13 cellular contexts compared by ENCODE assay signal in the genomic region with DNA sequence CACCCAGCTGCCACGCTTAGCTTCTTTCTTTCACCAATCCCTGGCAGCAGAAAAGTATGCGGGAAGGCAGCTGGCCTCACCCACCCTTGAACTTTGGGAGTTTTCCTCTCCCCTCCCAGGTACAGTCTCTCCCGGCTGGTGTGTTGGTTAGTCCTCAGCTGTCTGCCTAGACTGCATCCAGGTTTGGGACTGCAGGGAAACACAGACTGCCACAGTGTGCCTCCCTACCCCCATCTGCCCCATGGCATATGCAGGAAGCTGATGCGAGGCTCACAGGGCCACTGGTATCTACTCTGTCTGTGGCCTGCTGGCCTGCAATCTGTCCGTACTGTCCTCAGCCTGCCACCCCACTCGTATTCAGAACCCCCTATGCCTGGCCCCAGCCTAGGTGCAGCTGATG. TPM values are rescaled to one million over a fixed set of nuclear protein-coding genes. Genes with fewer than 3 reads are reported as not detected.
DNase-seq lines count a peak whose midpoint lies in the region; ATAC-seq and TF ChIP-seq lines count a peak whose summit lies in the region.
"Had no signal": no experiment of that assay in that cellular context is flagged by ENCODE, and none has a peak within 500 bp of the region (broad histone marks: within the 10 kb centered on the region; RNA-seq: fewer than 3 reads in every experiment).

No MANE protein-coding gene starts in this region.

- H3K27ac ChIP-seq in SK-N-SH (ENCODE audit: low read depth in 2 of 2, low read length in 1 of 2) (peak overlapping the region in 1 of 2 experiments; percentile 29; a peak in 1 of 4 replicates), muscle layer of duodenum (ENCODE audit: low read length) (peak overlapping the region; percentile 76), tibial nerve (peak overlapping the region; percentile 95 to 99 (median 97))

- H3K4me2 ChIP-seq in SK-N-SH, result 0 out of 2 replicates have a peak overlapping the region, but pooled peaks have one; percentile 1

- CTCF ChIA-PET in SK-N-SH (lab: Yijun Ruan, JAX), result interaction anchor here (0.6 to 14.3 kb wide), 11 partner anchors 8 to 214 kb away, joined by 3 to 299 read pairs (median 7); no protein-coding TSS in a partner anchor
- CTCF ChIA-PET in activated CD8-positive, alpha-beta memory T cell treated with anti-CD3 and anti-CD28 coated beads, Interleukin-2, amount 10 ng/mL, durations not matched to agents 7 days and 5 days (lab: Charles Lee), result interaction anchor here (1.2 to 14.4 kb wide), 3 partner anchors 8 to 71 kb away, joined by 3 to 225 read pairs (median 6); no protein-coding TSS in a partner anchor

- no peak overlapping the region for H2AFZ ChIP-seq in SK-N-SH (ENCODE audit: low read depth)

- TF ChIP-seq CTCF in SK-N-SH (IDR thresholded peaks at IDR 0.05) (no peak), endothelial cell (IDR thresholded peaks at IDR 0.05; ENCODE audit: unreplicated experiment) (no peak), tibial nerve (IDR thresholded peaks at IDR 0.05) (no peak)

- DNase-seq in SK-N-SH (no peak), endothelial cell (ENCODE audit: low spot score) (no peak), tibial nerve (ENCODE audit: low spot score in 2 of 2) (no peak), NCI-H446 (lab: John Stamatoyannopoulos, UW) (no peak)
- DNase-seq in activated CD8-positive, alpha-beta memory T cell treated with anti-CD3 and anti-CD28 coated beads, Interleukin-2, amount 10 ng/mL, durations not matched to agents 7 days and 5 days, result no peak
- no peak for DNase-seq in stimulated activated CD8-positive, alpha-beta memory T cell treated with anti-CD3 and anti-CD28 coated beads, Interleukin-4, amount 100 ng/mL, for 48 hours
- DNase-seq: activated T-cell treated with anti-CD3 and anti-CD28 coated beads for 4 hours; cortex of kidney; NCI-H510A treated with DMSO at 0.1 percent for 48 hours; stimulated activated naive CD4-positive, alpha-beta T cell; T-helper 2 cell had no signal

- peak overlapping the region; percentile 31 for H3K4me3 Mint-ChIP-seq in endothelial cell (ENCODE audit: unreplicated experiment)
- no peak overlapping the region for H3K4me3 Mint-ChIP-seq in activated CD8-positive, alpha-beta memory T cell treated with anti-CD3 and anti-CD28 coated beads, Interleukin-2, amount 10 ng/mL, durations not matched to agents 7 days and 5 days

- 91% methylated on average over 6 of the region's 6 CpGs for WGBS in SK-N-SH (ENCODE audit: low lambda C conversion rate)
- 26 to 37% methylated on average over 6 of the region's 6 CpGs for WGBS in tibial nerve, 2 donors

- no peaks in the 10 kb centered on the region for H3K9me2 ChIP-seq in SK-N-SH

- TF ChIP-seq EP300 in SK-N-SH (IDR thresholded peaks at IDR 0.05; ENCODE audit: borderline replicate concordance in 1 of 2, low read depth in 1 of 2, low read length in 1 of 2), result no peak
- TF ChIP-seq EP300 in tibial nerve (IDR thresholded peaks at IDR 0.05), result no peak

- peaks cover 23% of the 10 kb centered on the region for H3K27me3 Mint-ChIP-seq in endothelial cell (ENCODE audit: unreplicated experiment)
- H3K27me3 Mint-ChIP-seq in activated CD8-positive, alpha-beta memory T cell treated with anti-CD3 and anti-CD28 coated beads, Interleukin-2, amount 10 ng/mL, durations not matched to agents 7 days and 5 days, result peaks cover 65% of the 10 kb centered on the region

- no peaks in the 10 kb centered on the region for H4K20me1 ChIP-seq in SK-N-SH (ENCODE audit: insufficient read depth)

- no peaks in the 10 kb centered on the region for H3K9me3 Mint-ChIP-seq in endothelial cell (ENCODE audit: unreplicated experiment)
- no peaks in the 10 kb centered on the region for H3K9me3 Mint-ChIP-seq in activated CD8-positive, alpha-beta memory T cell treated with anti-CD3 and anti-CD28 coated beads, Interleukin-2, amount 10 ng/mL, durations not matched to agents 7 days and 5 days (ENCODE audit: low read depth)

- H3K9me3 ChIP-seq in SK-N-SH (no peaks in the 10 kb centered on the region), muscle layer of duodenum (ENCODE audit: control insufficient read depth in 1 of 2, low read length in 2 of 2) (no peaks in the 10 kb centered on the region), tibial nerve (no peaks in the 10 kb centered on the region)

- H3K36me3 Mint-ChIP-seq in endothelial cell (ENCODE audit: low read depth, unreplicated experiment), result no peaks in the 10 kb centered on the region
- H3K36me3 Mint-ChIP-seq in activated CD8-positive, alpha-beta memory T cell treated with anti-CD3 and anti-CD28 coated beads, Interleukin-2, amount 10 ng/mL, durations not matched to agents 7 days and 5 days, result no peaks in the 10 kb centered on the region

- TF ChIP-seq RAD21 in SK-N-SH (IDR thresholded peaks at IDR 0.05; ENCODE audit: low read length), result no peak

- TF ChIP-seq POLR2A in tibial nerve (IDR thresholded peaks at IDR 0.05), result no peak

- H3K79me2 ChIP-seq in SK-N-SH (ENCODE audit: insufficient read depth), result peaks cover 10% of the 10 kb centered on the region; the same call in 1 of the 2 replicates

- no peaks in the 10 kb centered on the region for H3K27me3 ChIP-seq in SK-N-SH (ENCODE audit: insufficient read depth)
- H3K27me3 ChIP-seq in muscle layer of duodenum (ENCODE audit: low read depth, low read length), result no peaks in the 10 kb centered on the region
- H3K27me3 ChIP-seq in tibial nerve, result no peaks in the 10 kb centered on the region

- no peak overlapping the region for H3K9ac ChIP-seq in SK-N-SH

- peak overlapping the region in 1 of 2 experiments; percentile 79; a peak in 1 of 4 replicates for H3K4me3 ChIP-seq in SK-N-SH (ENCODE audit: low read depth in 2 of 2, low read length in 1 of 2)
- H3K4me3 ChIP-seq in muscle layer of duodenum (ENCODE audit: low read depth in 1 of 2, low read length in 2 of 2), result peak overlapping the region; percentile 82 to 94
- H3K4me3 ChIP-seq in tibial nerve, result peak overlapping the region; percentile 71 to 98 (median 85)

- H3K36me3 ChIP-seq in SK-N-SH (replicated peaks in 1 of 2; ENCODE audit: control insufficient read depth in 1 of 2, insufficient read depth in 2 of 2, low read length in 1 of 2), result no peaks in the 10 kb centered on the region
- no peaks in the 10 kb centered on the region for H3K36me3 ChIP-seq in muscle layer of duodenum (ENCODE audit: control insufficient read depth in 1 of 2, insufficient read depth in 2 of 2, low read length in 2 of 2)
- H3K36me3 ChIP-seq in tibial nerve, result no peaks in the 10 kb centered on the region

- H3F3A ChIP-seq in SK-N-SH (replicated peaks; ENCODE audit: insufficient read depth), result no peaks in the 10 kb centered on the region

- POLR2A ChIA-PET in SK-N-SH (lab: Yijun Ruan, JAX), result interaction anchor here (2.6 kb wide), 1 partner anchor 76 kb away, joined by 10 read pairs; no protein-coding TSS in a partner anchor

- no peak overlapping the region for H3K27ac Mint-ChIP-seq in endothelial cell (ENCODE audit: unreplicated experiment)
- H3K27ac Mint-ChIP-seq in activated CD8-positive, alpha-beta memory T cell treated with anti-CD3 and anti-CD28 coated beads, Interleukin-2, amount 10 ng/mL, durations not matched to agents 7 days and 5 days, result no peak overlapping the region

- ATAC-seq in SK-N-SH treated with all-trans-retinoic acid at 6 μM for 48 hours, result no peak
- ATAC-seq in activated CD8-positive, alpha-beta memory T cell treated with anti-CD3 and anti-CD28 coated beads, Interleukin-2, amount 10 ng/mL, durations not matched to agents 7 days and 5 days, result no peak

- peaks cover 0 to 56% of the 10 kb centered on the region in 2 experiments; a peak in 1 of 4 replicates for H3K4me1 ChIP-seq in SK-N-SH (ENCODE audit: control insufficient read depth in 1 of 2, insufficient read depth in 2 of 2, low read depth in 1 of 2, low read length in 1 of 2)
- peaks cover 16 to 64% of the 10 kb centered on the region in 2 donors for H3K4me1 ChIP-seq in muscle layer of duodenum (ENCODE audit: control insufficient read depth in 1 of 2, insufficient read depth in 2 of 2, low read length in 2 of 2)
- H3K4me1 ChIP-seq in tibial nerve, result peaks cover 0 to 87% (median 46%) of the 10 kb centered on the region in 4 donors

- H3K4me1 Mint-ChIP-seq in endothelial cell (ENCODE audit: unreplicated experiment), result peaks cover 62% of the 10 kb centered on the region
- peaks cover 24% of the 10 kb centered on the region for H3K4me1 Mint-ChIP-seq in activated CD8-positive, alpha-beta memory T cell treated with anti-CD3 and anti-CD28 coated beads, Interleukin-2, amount 10 ng/mL, durations not matched to agents 7 days and 5 days

TF ChIP-seq in SK-N-SH, 30 proteins besides CTCF, POLR2A, EP300 and RAD21 (continues in another document):
- no peak for TF ChIP-seq GABPA (IDR thresholded peaks at IDR 0.05; ENCODE audit: low read depth)
- no peak for TF ChIP-seq TEAD4 (IDR thresholded peaks at IDR 0.05; ENCODE audit: borderline replicate concordance, insufficient read depth)
- TF ChIP-seq FOSL2 (IDR thresholded peaks at IDR 0.05; ENCODE audit: borderline replicate concordance, low read depth), result no peak
- TF ChIP-seq, protein P1, sequence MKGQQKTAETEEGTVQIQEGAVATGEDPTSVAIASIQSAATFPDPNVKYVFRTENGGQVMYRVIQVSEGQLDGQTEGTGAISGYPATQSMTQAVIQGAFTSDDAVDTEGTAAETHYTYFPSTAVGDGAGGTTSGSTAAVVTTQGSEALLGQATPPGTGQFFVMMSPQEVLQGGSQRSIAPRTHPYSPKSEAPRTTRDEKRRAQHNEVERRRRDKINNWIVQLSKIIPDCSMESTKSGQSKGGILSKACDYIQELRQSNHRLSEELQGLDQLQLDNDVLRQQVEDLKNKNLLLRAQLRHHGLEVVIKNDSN (IDR thresholded peaks at IDR 0.05; ENCODE audit: borderline replicate concordance, low read depth), result no peak

TF ChIP-seq in SK-N-SH treated with all-trans-retinoic acid at 6 μM for 48 hours, 23 proteins besides CTCF, POLR2A, EP300 and RAD21 (continues in another document):
- TF ChIP-seq, protein P2, sequence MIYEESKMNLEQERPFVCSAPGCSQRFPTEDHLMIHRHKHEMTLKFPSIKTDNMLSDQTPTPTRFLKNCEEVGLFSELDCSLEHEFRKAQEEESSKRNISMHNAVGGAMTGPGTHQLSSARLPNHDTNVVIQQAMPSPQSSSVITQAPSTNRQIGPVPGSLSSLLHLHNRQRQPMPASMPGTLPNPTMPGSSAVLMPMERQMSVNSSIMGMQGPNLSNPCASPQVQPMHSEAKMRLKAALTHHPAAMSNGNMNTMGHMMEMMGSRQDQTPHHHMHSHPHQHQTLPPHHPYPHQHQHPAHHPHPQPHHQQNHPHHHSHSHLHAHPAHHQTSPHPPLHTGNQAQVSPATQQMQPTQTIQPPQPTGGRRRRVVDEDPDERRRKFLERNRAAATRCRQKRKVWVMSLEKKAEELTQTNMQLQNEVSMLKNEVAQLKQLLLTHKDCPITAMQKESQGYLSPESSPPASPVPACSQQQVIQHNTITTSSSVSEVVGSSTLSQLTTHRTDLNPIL (CRISPR knock-in tag; IDR thresholded peaks at IDR 0.05; ENCODE audit: low read depth), result no peak
- no peak for TF ChIP-seq ZNF8 (CRISPR knock-in tag; IDR thresholded peaks at IDR 0.05)

RNA-seq across cellular contexts. Expression of a gene that starts 2.1 kb away (rescaled TPM):
- 76.6 and 77.3 TPM in 2 replicates for polyA plus RNA-seq in SK-N-SH (2012; rRNA removed)
- 71.1 and 79.7 TPM in 2 replicates for polyA plus RNA-seq in SK-N-SH (2012; cell fraction: cytosol; rRNA removed)
- 33.1 and 44.1 TPM in 2 replicates for polyA plus RNA-seq in SK-N-SH (2012; cell fraction: nucleus; rRNA removed)
- total RNA-seq in endothelial cell (ENCODE audit: unreplicated experiment) (67.2 TPM), tibial nerve (100 to 1,000 TPM; 297 to 500 (median 391) TPM)
- 10 to 100 TPM in 1 of 2 experiments, 1 to 10 TPM in 1; 3.8 to 20.4 TPM for total RNA-seq in activated CD8-positive, alpha-beta memory T cell treated with anti-CD3 and anti-CD28 coated beads, Interleukin-2, amount 10 ng/mL, durations not matched to agents 7 days and 5 days
